1 cellular context compared by ENCODE assay signal in the genomic region with DNA sequence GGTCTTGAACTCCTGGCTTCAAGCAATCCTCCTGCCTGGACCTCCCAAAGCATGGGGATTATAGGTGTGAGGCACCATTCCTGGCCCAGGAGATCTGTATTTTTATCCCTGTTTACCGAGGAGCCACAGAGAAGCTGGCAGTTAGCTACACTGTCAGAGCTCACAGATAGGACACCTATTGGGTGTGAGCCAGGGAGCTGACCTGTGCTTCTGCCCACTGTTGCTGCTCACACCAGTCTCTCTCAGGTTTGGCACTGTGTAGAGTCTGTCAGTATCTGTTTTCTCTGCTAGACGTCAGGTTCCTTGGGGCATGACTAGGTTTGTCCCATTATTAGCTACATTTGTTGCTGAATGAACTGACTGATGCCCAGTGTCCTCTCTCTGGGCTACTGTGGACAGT.
TF ChIP-seq lines count a peak whose summit lies in the region.

No MANE protein-coding gene starts in this region.

TF ChIP-seq in HepG2, 621 proteins besides CTCF, POLR2A, EP300 and RAD21:
- TF ChIP-seq, protein P1, sequence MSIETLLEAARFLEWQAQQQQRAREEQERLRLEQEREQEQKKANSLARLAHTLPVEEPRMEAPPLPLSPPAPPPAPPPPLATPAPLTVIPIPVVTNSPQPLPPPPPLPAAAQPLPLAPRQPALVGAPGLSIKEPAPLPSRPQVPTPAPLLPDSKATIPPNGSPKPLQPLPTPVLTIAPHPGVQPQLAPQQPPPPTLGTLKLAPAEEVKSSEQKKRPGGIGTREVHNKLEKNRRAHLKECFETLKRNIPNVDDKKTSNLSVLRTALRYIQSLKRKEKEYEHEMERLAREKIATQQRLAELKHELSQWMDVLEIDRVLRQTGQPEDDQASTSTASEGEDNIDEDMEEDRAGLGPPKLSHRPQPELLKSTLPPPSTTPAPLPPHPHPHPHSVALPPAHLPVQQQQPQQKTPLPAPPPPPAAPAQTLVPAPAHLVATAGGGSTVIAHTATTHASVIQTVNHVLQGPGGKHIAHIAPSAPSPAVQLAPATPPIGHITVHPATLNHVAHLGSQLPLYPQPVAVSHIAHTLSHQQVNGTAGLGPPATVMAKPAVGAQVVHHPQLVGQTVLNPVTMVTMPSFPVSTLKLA (IDR thresholded peaks at IDR 0.05): no peak
- TF ChIP-seq ZNF776 (CRISPR knock-in tag; IDR thresholded peaks at IDR 0.05) (no peak), ZNF788 (CRISPR knock-in tag; IDR thresholded peaks at IDR 0.05; ENCODE audit: borderline replicate concordance) (no peak), RBM39 (IDR thresholded peaks at IDR 0.05; ENCODE audit: low read depth, low read length, poor library complexity, severe bottlenecking) (no peak), NFYC (CRISPR knock-in tag; IDR thresholded peaks at IDR 0.05) (no peak), MYNN (CRISPR knock-in tag; IDR thresholded peaks at IDR 0.05; ENCODE audit: low read depth) (no peak), ZNF484 (CRISPR knock-in tag; IDR thresholded peaks at IDR 0.05; ENCODE audit: borderline replicate concordance, low read depth) (no peak), ZBTB7A (CRISPR knock-in tag; IDR thresholded peaks at IDR 0.05) (no peak), KAT7 (CRISPR knock-in tag; IDR thresholded peaks at IDR 0.05; ENCODE audit: borderline replicate concordance) (no peak), ATAD3A (CRISPR knock-in tag; IDR thresholded peaks at IDR 0.05) (no peak), ZBTB21 (CRISPR knock-in tag; IDR thresholded peaks at IDR 0.05) (no peak)
- TF ChIP-seq, protein P2, sequence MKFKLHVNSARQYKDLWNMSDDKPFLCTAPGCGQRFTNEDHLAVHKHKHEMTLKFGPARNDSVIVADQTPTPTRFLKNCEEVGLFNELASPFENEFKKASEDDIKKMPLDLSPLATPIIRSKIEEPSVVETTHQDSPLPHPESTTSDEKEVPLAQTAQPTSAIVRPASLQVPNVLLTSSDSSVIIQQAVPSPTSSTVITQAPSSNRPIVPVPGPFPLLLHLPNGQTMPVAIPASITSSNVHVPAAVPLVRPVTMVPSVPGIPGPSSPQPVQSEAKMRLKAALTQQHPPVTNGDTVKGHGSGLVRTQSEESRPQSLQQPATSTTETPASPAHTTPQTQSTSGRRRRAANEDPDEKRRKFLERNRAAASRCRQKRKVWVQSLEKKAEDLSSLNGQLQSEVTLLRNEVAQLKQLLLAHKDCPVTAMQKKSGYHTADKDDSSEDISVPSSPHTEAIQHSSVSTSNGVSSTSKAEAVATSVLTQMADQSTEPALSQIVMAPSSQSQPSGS (CRISPR knock-in tag; IDR thresholded peaks at IDR 0.05): no peak
TF ChIP-seq in HepG2: peak in this region for 0.
